In the genomic region with DNA sequence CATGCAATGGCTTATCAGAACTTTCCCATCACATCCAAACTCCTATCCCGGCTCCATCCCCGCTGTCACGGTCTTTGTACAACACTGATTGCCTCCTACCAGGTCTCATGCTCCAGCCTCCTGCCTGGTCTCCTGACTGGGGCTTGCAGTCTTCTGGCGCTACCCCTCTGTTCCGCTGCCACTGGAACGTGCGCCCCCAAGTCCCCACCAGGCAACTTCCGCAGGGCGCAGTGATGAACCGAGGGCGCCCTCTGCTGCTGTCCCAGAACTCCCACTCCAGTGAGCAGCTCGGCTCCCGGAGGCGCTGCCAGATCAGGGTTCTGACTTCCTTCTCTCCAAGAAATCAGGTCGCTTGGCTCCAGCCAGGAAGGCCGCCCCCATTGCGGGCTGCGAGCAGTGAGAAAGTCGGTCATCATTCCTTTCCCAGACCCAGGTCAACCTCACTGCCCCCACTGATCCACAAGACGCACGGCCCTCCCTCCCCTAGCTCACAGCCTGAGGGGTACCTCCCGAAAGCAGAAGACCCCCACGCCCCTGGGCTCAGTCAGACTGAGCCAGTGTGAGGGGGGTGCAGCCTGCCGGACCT, we compare ENCODE assay signal across 2 cellular contexts.
TF ChIP-seq lines count a peak whose summit lies in the region.

No MANE protein-coding gene starts in this region.

TF ChIP-seq in IMR-90, 13 proteins besides CTCF, POLR2A, EP300 and RAD21:
- TF ChIP-seq SMC3 (IDR thresholded peaks at IDR 0.05; ENCODE audit: low read depth, low read length) (peak; percentile 99), BHLHE40 (IDR thresholded peaks at IDR 0.05; ENCODE audit: low read depth, low read length) (no peak), FOS (IDR thresholded peaks at IDR 0.05; ENCODE audit: low read depth, low read length) (no peak), CEBPB (IDR thresholded peaks at IDR 0.05; ENCODE audit: low read depth, low read length) (no peak)
- TF ChIP-seq, protein P1, sequence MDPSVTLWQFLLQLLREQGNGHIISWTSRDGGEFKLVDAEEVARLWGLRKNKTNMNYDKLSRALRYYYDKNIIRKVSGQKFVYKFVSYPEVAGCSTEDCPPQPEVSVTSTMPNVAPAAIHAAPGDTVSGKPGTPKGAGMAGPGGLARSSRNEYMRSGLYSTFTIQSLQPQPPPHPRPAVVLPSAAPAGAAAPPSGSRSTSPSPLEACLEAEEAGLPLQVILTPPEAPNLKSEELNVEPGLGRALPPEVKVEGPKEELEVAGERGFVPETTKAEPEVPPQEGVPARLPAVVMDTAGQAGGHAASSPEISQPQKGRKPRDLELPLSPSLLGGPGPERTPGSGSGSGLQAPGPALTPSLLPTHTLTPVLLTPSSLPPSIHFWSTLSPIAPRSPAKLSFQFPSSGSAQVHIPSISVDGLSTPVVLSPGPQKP (IDR thresholded peaks at IDR 0.05; ENCODE audit: borderline replicate concordance, low read depth, low read length), result no peak

TF ChIP-seq in liver, 16 proteins besides CTCF, POLR2A, EP300 and RAD21:
- no peak for TF ChIP-seq HNF4A (conservative IDR thresholded peaks at IDR 0.05)
- no peak for TF ChIP-seq FOXA1 (IDR thresholded peaks at IDR 0.05)
- no peak for TF ChIP-seq RXRA (IDR thresholded peaks at IDR 0.05)
- TF ChIP-seq HNF4G (IDR thresholded peaks at IDR 0.05), result no peak
- no peak for TF ChIP-seq JUND (IDR thresholded peaks at IDR 0.05)
- no peak for TF ChIP-seq FOXA2 (IDR thresholded peaks at IDR 0.05)
- no peak for TF ChIP-seq YY1 (IDR thresholded peaks at IDR 0.05)
- TF ChIP-seq, protein P2, sequence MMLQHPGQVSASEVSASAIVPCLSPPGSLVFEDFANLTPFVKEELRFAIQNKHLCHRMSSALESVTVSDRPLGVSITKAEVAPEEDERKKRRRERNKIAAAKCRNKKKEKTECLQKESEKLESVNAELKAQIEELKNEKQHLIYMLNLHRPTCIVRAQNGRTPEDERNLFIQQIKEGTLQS (IDR thresholded peaks at IDR 0.05), result no peak
- no peak for TF ChIP-seq TAF1 (conservative IDR thresholded peaks at IDR 0.05)
- TF ChIP-seq, protein P3, sequence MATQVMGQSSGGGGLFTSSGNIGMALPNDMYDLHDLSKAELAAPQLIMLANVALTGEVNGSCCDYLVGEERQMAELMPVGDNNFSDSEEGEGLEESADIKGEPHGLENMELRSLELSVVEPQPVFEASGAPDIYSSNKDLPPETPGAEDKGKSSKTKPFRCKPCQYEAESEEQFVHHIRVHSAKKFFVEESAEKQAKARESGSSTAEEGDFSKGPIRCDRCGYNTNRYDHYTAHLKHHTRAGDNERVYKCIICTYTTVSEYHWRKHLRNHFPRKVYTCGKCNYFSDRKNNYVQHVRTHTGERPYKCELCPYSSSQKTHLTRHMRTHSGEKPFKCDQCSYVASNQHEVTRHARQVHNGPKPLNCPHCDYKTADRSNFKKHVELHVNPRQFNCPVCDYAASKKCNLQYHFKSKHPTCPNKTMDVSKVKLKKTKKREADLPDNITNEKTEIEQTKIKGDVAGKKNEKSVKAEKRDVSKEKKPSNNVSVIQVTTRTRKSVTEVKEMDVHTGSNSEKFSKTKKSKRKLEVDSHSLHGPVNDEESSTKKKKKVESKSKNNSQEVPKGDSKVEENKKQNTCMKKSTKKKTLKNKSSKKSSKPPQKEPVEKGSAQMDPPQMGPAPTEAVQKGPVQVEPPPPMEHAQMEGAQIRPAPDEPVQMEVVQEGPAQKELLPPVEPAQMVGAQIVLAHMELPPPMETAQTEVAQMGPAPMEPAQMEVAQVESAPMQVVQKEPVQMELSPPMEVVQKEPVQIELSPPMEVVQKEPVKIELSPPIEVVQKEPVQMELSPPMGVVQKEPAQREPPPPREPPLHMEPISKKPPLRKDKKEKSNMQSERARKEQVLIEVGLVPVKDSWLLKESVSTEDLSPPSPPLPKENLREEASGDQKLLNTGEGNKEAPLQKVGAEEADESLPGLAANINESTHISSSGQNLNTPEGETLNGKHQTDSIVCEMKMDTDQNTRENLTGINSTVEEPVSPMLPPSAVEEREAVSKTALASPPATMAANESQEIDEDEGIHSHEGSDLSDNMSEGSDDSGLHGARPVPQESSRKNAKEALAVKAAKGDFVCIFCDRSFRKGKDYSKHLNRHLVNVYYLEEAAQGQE (IDR thresholded peaks at IDR 0.05), result no peak
- TF ChIP-seq, protein P4, sequence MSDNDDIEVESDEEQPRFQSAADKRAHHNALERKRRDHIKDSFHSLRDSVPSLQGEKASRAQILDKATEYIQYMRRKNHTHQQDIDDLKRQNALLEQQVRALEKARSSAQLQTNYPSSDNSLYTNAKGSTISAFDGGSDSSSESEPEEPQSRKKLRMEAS (IDR thresholded peaks at IDR 0.05), result no peak
- no peak for TF ChIP-seq NR2F2 (IDR thresholded peaks at IDR 0.05)
- TF ChIP-seq EGR1 (IDR thresholded peaks at IDR 0.05; ENCODE audit: low read depth in 2 of 2), result no peak
- TF ChIP-seq GABPA (IDR thresholded peaks at IDR 0.05 in 1 of 2, conservative IDR thresholded peaks at IDR 0.05 in 1 of 2), result no peak
- TF ChIP-seq, protein P5, sequence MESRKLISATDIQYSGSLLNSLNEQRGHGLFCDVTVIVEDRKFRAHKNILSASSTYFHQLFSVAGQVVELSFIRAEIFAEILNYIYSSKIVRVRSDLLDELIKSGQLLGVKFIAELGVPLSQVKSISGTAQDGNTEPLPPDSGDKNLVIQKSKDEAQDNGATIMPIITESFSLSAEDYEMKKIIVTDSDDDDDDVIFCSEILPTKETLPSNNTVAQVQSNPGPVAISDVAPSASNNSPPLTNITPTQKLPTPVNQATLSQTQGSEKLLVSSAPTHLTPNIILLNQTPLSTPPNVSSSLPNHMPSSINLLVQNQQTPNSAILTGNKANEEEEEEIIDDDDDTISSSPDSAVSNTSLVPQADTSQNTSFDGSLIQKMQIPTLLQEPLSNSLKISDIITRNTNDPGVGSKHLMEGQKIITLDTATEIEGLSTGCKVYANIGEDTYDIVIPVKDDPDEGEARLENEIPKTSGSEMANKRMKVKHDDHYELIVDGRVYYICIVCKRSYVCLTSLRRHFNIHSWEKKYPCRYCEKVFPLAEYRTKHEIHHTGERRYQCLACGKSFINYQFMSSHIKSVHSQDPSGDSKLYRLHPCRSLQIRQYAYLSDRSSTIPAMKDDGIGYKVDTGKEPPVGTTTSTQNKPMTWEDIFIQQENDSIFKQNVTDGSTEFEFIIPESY (IDR thresholded peaks at IDR 0.05), result no peak
- TF ChIP-seq SP1 (IDR thresholded peaks at IDR 0.05), result no peak
